Comparison of ENCODE assay signal across 9 cellular contexts in genomic region chr2:86584164-86584913, GRCh38. TPM values are rescaled to one million over a fixed set of nuclear protein-coding genes. Genes with fewer than 3 reads are reported as not detected.
DNase-seq lines count a peak whose midpoint lies in the region; ATAC-seq and TF ChIP-seq lines count a peak whose summit lies in the region.
"Had no signal": no experiment of that assay in that cellular context is flagged by ENCODE, and none has a peak within 500 bp of the region (broad histone marks: within the 10 kb centered on the region; RNA-seq: fewer than 3 reads in every experiment).

No MANE protein-coding gene starts in this region.

- H3K4me1 ChIP-seq in gastroesophageal sphincter: peaks cover 0 to 3% (median 0%) of the 10 kb centered on the region in 3 donors

- DNase-seq in CD1c-positive myeloid dendritic cell (ENCODE audit: extremely low spot score): peak; percentile 22
- DNase-seq in RPMI7951 (ENCODE audit: low read depth): peak; percentile 28
- DNase-seq in immature natural killer cell: no peak
- DNase-seq in HPDE6-E6E7 (ENCODE audit: extremely low spot score): no peak
- DNase-seq in mesenteric fat pad (ENCODE audit: low spot score): no peak

- no peak overlapping the region for H3K27ac ChIP-seq in gastroesophageal sphincter

- H3K27me3 ChIP-seq in gastroesophageal sphincter: no peaks in the 10 kb centered on the region

- 73 to 86% methylated on average over 1 of the region's 1 CpG for WGBS in gastroesophageal sphincter (ENCODE audit: low coverage in 1 of 2), 2 donors

- no peaks in the 10 kb centered on the region for H3K36me3 Mint-ChIP-seq in immature natural killer cell

- no peaks in the 10 kb centered on the region for H3K36me3 ChIP-seq in gastroesophageal sphincter

- H3K4me3 ChIP-seq in gastroesophageal sphincter: no peak overlapping the region
- H3K4me3 ChIP-seq: skin epidermis had no signal

- TF ChIP-seq EP300 in gastroesophageal sphincter (IDR thresholded peaks at IDR 0.05): no peak

- peaks cover 0 to 10% (median 1%) of the 10 kb centered on the region in 3 donors for H3K27me3 Mint-ChIP-seq in immature natural killer cell (ENCODE audit: low read depth in 3 of 3)

- ATAC-seq in GM19395 (IDR thresholded peaks at IDR 0.05; ENCODE audit: unreplicated experiment) (peak; percentile 78), gastroesophageal sphincter (peak; percentile 36), GM18520 (IDR thresholded peaks at IDR 0.05; ENCODE audit: unreplicated experiment) (no peak)

- H3K4me3 Mint-ChIP-seq in immature natural killer cell: no peak overlapping the region

- H3K9me3 ChIP-seq in gastroesophageal sphincter: no peaks in the 10 kb centered on the region

- H3K9me3 Mint-ChIP-seq in immature natural killer cell: peaks cover 0 to under 1% (median 0%) of the 10 kb centered on the region in 6 donors

- H3K27ac Mint-ChIP-seq in immature natural killer cell: no peak overlapping the region

- TF ChIP-seq CTCF in gastroesophageal sphincter (IDR thresholded peaks at IDR 0.05): no peak

- no peak for TF ChIP-seq POLR2A in gastroesophageal sphincter (IDR thresholded peaks at IDR 0.05)

- peaks cover 0 to 2% of the 10 kb centered on the region in 2 donors for H3K4me1 Mint-ChIP-seq in immature natural killer cell

RNA-seq across cellular contexts. Expression of gene CHMP3, which starts 21.1 kb away (rescaled TPM):
- total RNA-seq in RPMI7951 (2014; rRNA removed; shearing (Covaris generic)): 59.9 and 63.3 TPM in 2 replicates
- 100 to 1,000 TPM; 206 to 236 (median 211) TPM for total RNA-seq in gastroesophageal sphincter
- polyA plus RNA-seq in immature natural killer cell: 10 to 100 TPM; 44.1 to 72.1 (median 60.2) TPM
- total RNA-seq in mesenteric fat pad: 99.9 TPM

RNA-seq across cellular contexts. Expression of gene RNF103, which starts 39.3 kb away (rescaled TPM):
- total RNA-seq in RPMI7951 (2014; rRNA removed; shearing (Covaris generic)): 9.9 and 12.5 TPM in 2 replicates
- total RNA-seq in gastroesophageal sphincter: 10 to 100 TPM; 40.5 to 67.9 (median 53.5) TPM
- polyA plus RNA-seq in immature natural killer cell: 1 to 10 TPM; 2.4 to 4.9 (median 2.8) TPM
- total RNA-seq in mesenteric fat pad: 19.9 TPM

Comparison
In these comparisons a context has a peak if more than half of its experiments do, and no peak if none do; other contexts are left out.
1. DNase-seq: peak in CD1c-positive myeloid dendritic cell (single experiment) and RPMI7951 (single experiment); none in immature natural killer cell (0 of 3), HPDE6-E6E7 (single experiment) and mesenteric fat pad (single experiment).